Comparison of ENCODE assay signal across 1 cellular context in the genomic region with DNA sequence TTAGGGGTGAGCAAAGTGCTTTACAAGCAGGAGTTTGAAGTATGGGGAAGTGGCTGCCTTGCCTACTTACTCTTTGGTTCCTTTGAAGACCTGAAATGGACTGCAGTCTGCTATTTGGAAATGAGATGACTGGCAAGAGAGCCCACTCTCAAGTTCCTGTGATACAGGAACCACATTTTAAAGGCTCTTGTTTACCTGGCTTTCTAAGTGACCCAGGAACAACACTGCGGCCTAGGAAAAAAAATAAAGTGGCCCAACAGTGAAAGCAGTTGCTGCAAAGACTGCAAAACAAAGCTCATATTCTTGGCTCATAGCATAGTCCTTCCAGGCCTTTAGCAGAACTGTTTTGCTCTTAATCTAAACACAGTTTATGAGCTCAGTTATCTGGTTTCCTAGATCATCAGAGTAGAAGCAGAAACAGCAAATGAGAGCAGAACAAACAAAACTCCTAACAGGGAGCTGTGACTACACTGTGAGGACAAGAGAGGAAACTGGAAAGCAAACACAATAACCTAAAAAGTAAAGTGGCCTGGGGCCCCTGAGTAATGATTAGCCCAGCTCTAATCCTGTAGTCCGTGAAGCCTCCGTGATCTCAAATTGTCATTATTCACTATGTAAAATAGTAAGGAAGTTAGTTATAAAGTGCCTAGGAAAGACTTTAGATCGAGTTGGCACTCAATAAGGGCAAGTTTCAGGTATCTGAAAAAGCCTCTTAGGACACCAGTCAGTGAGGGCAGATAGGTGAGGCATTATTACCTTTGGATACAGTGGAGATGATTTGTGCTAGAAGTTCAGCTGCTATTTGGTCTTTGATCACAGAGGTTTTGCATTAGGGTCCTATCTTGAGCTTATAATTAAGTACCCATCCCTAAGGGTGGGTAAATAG.
TF ChIP-seq lines count a peak whose summit lies in the region.

No MANE protein-coding gene starts in this region.

TF ChIP-seq in A549, 52 proteins besides CTCF, POLR2A, EP300 and RAD21:
- TF ChIP-seq GATA3 (IDR thresholded peaks at IDR 0.05; ENCODE audit: borderline replicate concordance) (0 out of 2 replicates have a peak, but pooled peaks have one; percentile 16), RFX5 (IDR thresholded peaks at IDR 0.05) (no peak)
TF ChIP-seq in A549: peak in this region for 1.
